Comparison of ENCODE assay signal across 15 cellular contexts in genomic region chr19:35451278-35452096, GRCh38. TPM values are rescaled to one million over a fixed set of nuclear protein-coding genes. Genes with fewer than 3 reads are reported as not detected.
DNase-seq lines count a peak whose midpoint lies in the region; ATAC-seq and TF ChIP-seq lines count a peak whose summit lies in the region.
"Had no signal": no experiment of that assay in that cellular context is flagged by ENCODE, and none has a peak within 500 bp of the region (broad histone marks: within the 10 kb centered on the region; RNA-seq: fewer than 3 reads in every experiment).

No MANE protein-coding gene starts in this region.

- no peak overlapping the region for H3K27ac ChIP-seq in smooth muscle cell (ENCODE audit: low read depth)
- H3K27ac ChIP-seq: A549, tibial artery had no signal

- H3K4me2 ChIP-seq in smooth muscle cell, result no peak overlapping the region
- H3K4me2 ChIP-seq: A549 had no signal

- H3K36me3 Mint-ChIP-seq in activated CD4-positive, alpha-beta T cell treated with anti-CD3 and anti-CD28 coated beads, Interleukin-2, amount 10 ng/mL, durations not matched to agents 24 days and 14 days (ENCODE audit: low read depth), result no peaks in the 10 kb centered on the region
- H3K36me3 Mint-ChIP-seq in activated CD8-positive, alpha-beta T cell treated with anti-CD3 and anti-CD28 coated beads for 36 hours (ENCODE audit: low read depth), result no peaks in the 10 kb centered on the region

- intact Hi-C loops in activated CD4-positive, alpha-beta T cell treated with anti-CD3 and anti-CD28 coated beads, Interleukin-2, amount 10 ng/mL, durations not matched to agents 24 days and 14 days (cut with micrococcal nuclease), result loop anchor here (1.0 kb wide), 1 partner anchor 15 kb away; no protein-coding TSS in a partner anchor
- intact Hi-C loops in activated CD8-positive, alpha-beta T cell treated with anti-CD3 and anti-CD28 coated beads for 36 hours (cut with micrococcal nuclease), result no loop called here
- intact Hi-C loops in left colon (cut with DNase I, micrococcal nuclease), result no loop called here

- CTCF ChIA-PET in activated CD8-positive, alpha-beta T cell treated with anti-CD3 and anti-CD28 coated beads for 36 hours (lab: Charles Lee), result interaction anchor here (0.7 to 1.3 kb wide), 4 partner anchors 18 to 385 kb away, joined by 3 to 4 read pairs (median 3); no protein-coding TSS in a partner anchor

- no peaks in the 10 kb centered on the region for H4K20me1 ChIP-seq in smooth muscle cell (ENCODE audit: low read depth)

- peak overlapping the region; percentile 40 for H3K4me3 Mint-ChIP-seq in activated CD4-positive, alpha-beta T cell treated with anti-CD3 and anti-CD28 coated beads, Interleukin-2, amount 10 ng/mL, durations not matched to agents 24 days and 14 days
- no peak overlapping the region for H3K4me3 Mint-ChIP-seq in activated CD8-positive, alpha-beta T cell treated with anti-CD3 and anti-CD28 coated beads for 36 hours

- H3K27ac Mint-ChIP-seq in activated CD4-positive, alpha-beta T cell treated with anti-CD3 and anti-CD28 coated beads, Interleukin-2, amount 10 ng/mL, durations not matched to agents 24 days and 14 days, result peak overlapping the region; percentile 65
- H3K27ac Mint-ChIP-seq in activated CD8-positive, alpha-beta T cell treated with anti-CD3 and anti-CD28 coated beads for 36 hours, result peak overlapping the region; percentile 75

- H3K36me3 ChIP-seq in smooth muscle cell (ENCODE audit: low read depth), result no peaks in the 10 kb centered on the region
- H3K36me3 ChIP-seq: tibial artery had no signal

- H3K4me1 Mint-ChIP-seq in activated CD4-positive, alpha-beta T cell treated with anti-CD3 and anti-CD28 coated beads, Interleukin-2, amount 10 ng/mL, durations not matched to agents 24 days and 14 days, result peaks cover 20% of the 10 kb centered on the region
- peaks cover 35% of the 10 kb centered on the region for H3K4me1 Mint-ChIP-seq in activated CD8-positive, alpha-beta T cell treated with anti-CD3 and anti-CD28 coated beads for 36 hours (ENCODE audit: low read depth)

- POLR2A ChIA-PET in activated CD8-positive, alpha-beta T cell treated with anti-CD3 and anti-CD28 coated beads for 36 hours (lab: Charles Lee), result no interaction called here

- no peaks in the 10 kb centered on the region for H3F3A ChIP-seq in smooth muscle cell (ENCODE audit: low read depth)

- no peaks in the 10 kb centered on the region for H3K79me2 ChIP-seq in smooth muscle cell (ENCODE audit: low read depth)

- no peak for TF ChIP-seq CTCF in activated CD8-positive, alpha-beta T cell treated with anti-CD3 and anti-CD28 coated beads for 36 hours (IDR thresholded peaks at IDR 0.05)
- TF ChIP-seq CTCF in smooth muscle cell (IDR thresholded peaks at IDR 0.05; ENCODE audit: borderline replicate concordance, insufficient read depth, poor library complexity, severe bottlenecking), result no peak

- DNase-seq in activated CD4-positive, alpha-beta T cell treated with anti-CD3 and anti-CD28 coated beads, Interleukin-2, amount 10 ng/mL, durations not matched to agents 24 days and 14 days, result peak; percentile 66
- no peak for DNase-seq in activated CD4-positive, alpha-beta T cell treated with anti-CD3 and anti-CD28 coated beads for 1 hour
- DNase-seq in activated CD8-positive, alpha-beta T cell treated with anti-CD3 and anti-CD28 coated beads for 36 hours, result peak; percentile 60
- DNase-seq in stimulated activated CD8-positive, alpha-beta memory T cell treated with anti-CD3 and anti-CD28 coated beads, Interleukin-15, amount 100 ng/mL, for 48 hours (ENCODE audit: low read depth in 2 of 2), result peak; percentile 21 to 27
- no peak for DNase-seq in smooth muscle cell (lab: John Stamatoyannopoulos, UW; ENCODE audit: unreplicated experiment)
- no peak for DNase-seq in left colon
- DNase-seq: activated CD8-positive, alpha-beta memory T cell treated with anti-CD3 and anti-CD28 coated beads, Interleukin-2, amount 50 U/mL, for 48 hours; DMS53; mesenchymal stem cell; NCI-H1694; tibial artery had no signal

- ATAC-seq in HG03066 (IDR thresholded peaks at IDR 0.05; ENCODE audit: low read depth, unreplicated experiment) (peak; percentile 65), GM18909 (IDR thresholded peaks at IDR 0.05; ENCODE audit: poor library complexity, unreplicated experiment) (no peak), left colon (no peak)
- peak; percentile 92 for ATAC-seq in activated CD8-positive, alpha-beta T cell treated with anti-CD3 and anti-CD28 coated beads for 36 hours

- H3K9me3 Mint-ChIP-seq in activated CD4-positive, alpha-beta T cell treated with anti-CD3 and anti-CD28 coated beads, Interleukin-2, amount 10 ng/mL, durations not matched to agents 24 days and 14 days, result no peaks in the 10 kb centered on the region
- H3K9me3 Mint-ChIP-seq in activated CD8-positive, alpha-beta T cell treated with anti-CD3 and anti-CD28 coated beads for 36 hours, result no peaks in the 10 kb centered on the region

- no peaks in the 10 kb centered on the region for H3K9me3 ChIP-seq in smooth muscle cell (replicated peaks; ENCODE audit: low read depth)
- H3K9me3 ChIP-seq: A549, tibial artery had no signal

- peaks cover 36% of the 10 kb centered on the region for H3K27me3 Mint-ChIP-seq in activated CD4-positive, alpha-beta T cell treated with anti-CD3 and anti-CD28 coated beads, Interleukin-2, amount 10 ng/mL, durations not matched to agents 24 days and 14 days
- peaks cover 16% of the 10 kb centered on the region for H3K27me3 Mint-ChIP-seq in activated CD8-positive, alpha-beta T cell treated with anti-CD3 and anti-CD28 coated beads for 36 hours

- H2AFZ ChIP-seq in smooth muscle cell (ENCODE audit: low read depth), result no peak overlapping the region

- WGBS in smooth muscle cell (ENCODE audit: low lambda C conversion rate), result 82% methylated on average over 7 of the region's 7 CpGs

- no peak overlapping the region for H3K9ac ChIP-seq in smooth muscle cell (ENCODE audit: low read depth)

- no peak overlapping the region for H3K4me3 ChIP-seq in smooth muscle cell
- H3K4me3 ChIP-seq: A549, tibial artery had no signal

- H3K27me3 ChIP-seq in smooth muscle cell (ENCODE audit: low read depth), result no peaks in the 10 kb centered on the region

- H3K4me1 ChIP-seq in smooth muscle cell (ENCODE audit: low read depth), result no peaks in the 10 kb centered on the region
- H3K4me1 ChIP-seq: A549, tibial artery had no signal

RNA-seq across cellular contexts. Expression of gene FFAR2, which starts 3.4 kb away (rescaled TPM):
- total RNA-seq in activated CD4-positive, alpha-beta T cell treated with anti-CD3 and anti-CD28 coated beads, Interleukin-2, amount 10 ng/mL, durations not matched to agents 24 days and 14 days, result not detected in 2 replicates
- not detected for total RNA-seq in activated CD8-positive, alpha-beta T cell treated with anti-CD3 and anti-CD28 coated beads for 36 hours
- total RNA-seq in smooth muscle cell (not detected in 2 replicates), left colon (1 to 10 TPM; 1.2 to 1.8 TPM)
- polyA plus RNA-seq in smooth muscle cell, result not detected in 2 replicates

RNA-seq across cellular contexts. Expression of gene KRTDAP, which starts 38.8 kb away (rescaled TPM):
- total RNA-seq in activated CD4-positive, alpha-beta T cell treated with anti-CD3 and anti-CD28 coated beads, Interleukin-2, amount 10 ng/mL, durations not matched to agents 24 days and 14 days, result not detected in 2 replicates
- not detected for total RNA-seq in activated CD8-positive, alpha-beta T cell treated with anti-CD3 and anti-CD28 coated beads for 36 hours
- total RNA-seq in smooth muscle cell (203 and 298 TPM in 2 replicates), left colon (not detected)
- 41.7 and 68.3 TPM in 2 replicates for polyA plus RNA-seq in smooth muscle cell
- total RNA-seq: cardiac septum had no signal
- polyA plus RNA-seq: A549 had no signal

Comparison
In these comparisons a context has a peak if more than half of its experiments do, and no peak if none do; other contexts are left out.
1. DNase-seq: peak in activated CD4-positive, alpha-beta T cell treated with anti-CD3 and anti-CD28 coated beads, Interleukin-2, amount 10 ng/mL, durations not matched to agents 24 days and 14 days (single experiment), activated CD8-positive, alpha-beta T cell treated with anti-CD3 and anti-CD28 coated beads for 36 hours (single experiment) and stimulated activated CD8-positive, alpha-beta memory T cell treated with anti-CD3 and anti-CD28 coated beads, Interleukin-15, amount 100 ng/mL, for 48 hours (2 of 2); none in activated CD4-positive, alpha-beta T cell treated with anti-CD3 and anti-CD28 coated beads for 1 hour (single experiment), smooth muscle cell (single experiment) and left colon (0 of 2).
2. ATAC-seq: peak in HG03066 (single experiment) and activated CD8-positive, alpha-beta T cell treated with anti-CD3 and anti-CD28 coated beads for 36 hours (single experiment); none in GM18909 (single experiment) and left colon (single experiment).
3. RNA of gene KRTDAP, which starts 38.8 kb away (total RNA-seq): 203 to 298 TPM in smooth muscle cell; not detected in activated CD4-positive, alpha-beta T cell treated with anti-CD3 and anti-CD28 coated beads, Interleukin-2, amount 10 ng/mL, durations not matched to agents 24 days and 14 days, not detected in activated CD8-positive, alpha-beta T cell treated with anti-CD3 and anti-CD28 coated beads for 36 hours and not detected in left colon; every median in the first group is over 100 times any median in the second.